ENCODE assay signal across 35 cellular contexts in genomic region chr20:58975353-58975752, GRCh38. TPM values are rescaled to one million over a fixed set of nuclear protein-coding genes. Genes with fewer than 3 reads are reported as not detected.
"Had no signal": no experiment of that assay in that cellular context is flagged by ENCODE, and none has a peak within 500 bp of the region (broad histone marks: within the 10 kb centered on the region; RNA-seq: fewer than 3 reads in every experiment).

No MANE protein-coding gene starts in this region.

- H3K36me3 ChIP-seq: adrenal gland, ascending aorta, brain microvascular endothelial cell, breast epithelium, cardiac muscle cell, colonic mucosa had no signal

- H3K4me1 ChIP-seq: adrenal gland, ascending aorta, body of pancreas, breast epithelium, colonic mucosa had no signal

- DNase-seq: activated effector memory CD4-positive, alpha-beta T cell treated with anti-CD3 and anti-CD28 coated beads, Interleukin-2, amount 50 U/mL, for 16 hours; activated effector memory CD4-positive, alpha-beta T cell treated with Interleukin-2 at 50 U/mL for 16 hours; activated gamma-delta T cell; activated gamma-delta T cell treated with Interleukin-2 at 50 U/mL for 16 hours; activated naive CD4-positive, alpha-beta T cell; activated naive CD4-positive, alpha-beta T cell treated with anti-CD3 and anti-CD28 coated beads for 36 hours; activated naive CD4-positive, alpha-beta T cell treated with anti-CD3 and anti-CD28 coated beads, Interleukin-2, amount 10 ng/mL, durations not matched to agents 7 days and 5 days; activated naive CD4-positive, alpha-beta T cell treated with anti-CD3 and anti-CD28 coated beads, Interleukin-2, amount 50 U/mL, for 16 hours; activated naive CD4-positive, alpha-beta T cell treated with Interleukin-2 at 50 U/mL for 16 hours; activated naive CD8-positive, alpha-beta T cell treated with anti-CD3 and anti-CD28 coated beads for 36 hours; activated naive CD8-positive, alpha-beta T cell treated with anti-CD3 and anti-CD28 coated beads, Interleukin-2, amount 10 ng/mL, durations not matched to agents 7 days and 5 days; activated naive CD8-positive, alpha-beta T cell treated with anti-CD3 and anti-CD28 coated beads, Interleukin-2, amount 50 U/mL, for 24 hours; activated T-cell treated with anti-CD3 and anti-CD28 coated beads, Interleukin-2, amount 50 U/mL, for 48 hours; activated T-cell treated with anti-CD3 and anti-CD28 coated beads, Interleukin-2, amount 50 U/mL, for 72 hours; adrenal gland; amniotic stem cell; amygdala; anterior cingulate cortex; aorta; body of pancreas; brain microvascular endothelial cell; caudate nucleus; central memory CD4-positive, alpha-beta T cell; cerebellar nuclear complex; colonic mucosa had no signal

- H3K9me3 ChIP-seq: body of pancreas, colonic mucosa had no signal

- ATAC-seq: activated naive CD8-positive, alpha-beta T cell treated with anti-CD3 and anti-CD28 coated beads, Interleukin-2, amount 50 U/mL, for 24 hours; activated T-helper 17 cell treated with anti-CD3 and anti-CD28 coated beads, Interleukin-2, amount 50 U/mL, for 72 hours; body of pancreas had no signal

- H3K27ac ChIP-seq: adrenal gland, ascending aorta, body of pancreas, brain microvascular endothelial cell, breast epithelium, cardiac muscle cell, colonic mucosa had no signal

- FAIRE-seq: astrocyte, bronchial epithelial cell, colon had no signal

- H3K4me3 ChIP-seq: adrenal gland, ascending aorta, body of pancreas, breast epithelium, cardiac muscle cell, colonic mucosa had no signal

- H3K27me3 ChIP-seq: adrenal gland, ascending aorta, body of pancreas, brain microvascular endothelial cell, breast epithelium, cardiac muscle cell, colonic mucosa had no signal

RNA-seq across cellular contexts. Expression of gene TUBB1, which starts 43.9 kb away (rescaled TPM):
- total RNA-seq: activated naive CD4-positive, alpha-beta T cell treated with anti-CD3 and anti-CD28 coated beads for 36 hours; activated naive CD8-positive, alpha-beta T cell treated with anti-CD3 and anti-CD28 coated beads for 36 hours; activated naive CD8-positive, alpha-beta T cell treated with anti-CD3 and anti-CD28 coated beads, Interleukin-2, amount 10 ng/mL, durations not matched to agents 7 days and 5 days; activated T-cell treated with anti-CD3 and anti-CD28 coated beads, Interleukin-2, amount 50 U/mL, for 72 hours; activated T-helper 1 cell treated with anti-CD3 and anti-CD28 coated beads, Interleukin-12 subunit alpha, Interleukin-12 subunit beta, Interleukin-2, Interleukin-4 antibody, amounts not matched to agents 30 ng/mL and 10 ng/mL and 1 ng/mL, durations not matched to agents 14 hours and 24 hours and 36 hours; activated T-helper 2 cell treated with anti-CD3 and anti-CD28 coated beads, Interferon-gamma antibody, Interleukin-2, Interleukin-4, amounts not matched to agents 10 μg/mL and 5 μg/mL and 100 μg/mL, durations not matched to agents 14 hours and 24 hours and 36 hours; ascending aorta; astrocyte; body of pancreas; bronchial epithelial cell; chondrocyte; colonic mucosa had no signal
- polyA plus RNA-seq: aorta, cardiac muscle cell had no signal
